ENCODE assay signal across 22 cellular contexts in the genomic region with DNA sequence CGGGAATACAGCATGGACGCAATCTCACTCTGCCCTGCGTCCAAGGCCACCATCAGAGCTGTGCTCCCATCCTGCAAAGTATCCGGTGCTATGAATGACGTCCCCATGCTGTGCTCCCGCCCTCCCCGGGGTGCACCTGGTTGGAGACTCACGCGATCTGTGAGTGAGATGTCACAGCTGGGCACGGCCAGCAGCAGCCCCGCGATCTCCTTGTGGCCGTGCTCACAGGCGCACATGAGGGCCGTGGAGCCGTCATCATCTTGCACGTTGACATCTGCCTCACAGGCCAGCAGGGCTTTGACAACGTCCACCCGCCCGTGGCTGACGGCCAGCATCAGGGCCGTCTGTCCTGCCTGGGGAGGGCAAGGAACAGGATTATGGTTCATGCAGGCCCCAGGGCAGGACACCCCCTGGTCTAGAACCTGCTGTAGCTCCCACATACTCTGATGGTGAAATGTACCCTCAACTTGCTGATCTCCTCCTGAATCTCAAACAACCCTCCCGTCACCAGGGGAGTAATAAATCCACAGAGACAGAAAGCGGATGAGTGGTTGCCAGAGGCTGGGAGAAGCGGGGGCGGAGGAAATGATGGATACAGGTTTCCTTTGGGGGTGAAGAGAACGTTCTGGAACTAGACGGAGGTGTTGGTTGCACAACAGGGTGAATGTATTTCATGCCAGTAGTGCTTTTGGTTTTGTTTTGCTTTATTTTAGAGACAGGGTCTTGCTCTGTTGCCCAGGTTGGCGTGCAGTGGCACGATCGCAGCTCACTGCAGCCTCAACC. TPM values are rescaled to one million over a fixed set of nuclear protein-coding genes. Genes with fewer than 3 reads are reported as not detected.
DNase-seq lines count a peak whose midpoint lies in the region; ATAC-seq, FAIRE-seq and TF ChIP-seq lines count a peak whose summit lies in the region.
"Had no signal": no experiment of that assay in that cellular context is flagged by ENCODE, and none has a peak within 500 bp of the region (broad histone marks: within the 10 kb centered on the region; RNA-seq: fewer than 3 reads in every experiment).

No MANE protein-coding gene starts in this region.

- H2AFZ ChIP-seq in GM23248 (no peak overlapping the region), K562 (ENCODE audit: low read depth, low read length) (no peak overlapping the region)

- peaks cover 59% of the 10 kb centered on the region for H3F3A ChIP-seq in GM23248 (ENCODE audit: insufficient read depth)

- BruUV-seq in K562 (replicated peaks; lab: Mats Ljungman, UMichigan), result no TSS peak

- peak; percentile 68 for DNase-seq in GM23248
- DNase-seq in K562 (ENCODE audit: extremely low read depth in 1 of 4, low spot score in 3 of 4), result no peak
- peak; percentile 74 for DNase-seq in skeletal muscle cell (ENCODE audit: low read depth)
- no peak for DNase-seq in NCI-H510A (lab: John Stamatoyannopoulos, UW)
- DNase-seq in DMS79 (lab: John Stamatoyannopoulos, UW), result no peak
- DNase-seq: activated CD8-positive, alpha-beta T cell treated with anti-CD3 and anti-CD28 coated beads for 36 hours; activated T-cell treated with anti-CD3 and anti-CD28 coated beads, Interleukin-2, amount 50 U/mL, for 72 hours; endodermal cell; gastrocnemius medialis; lower lobe of right lung; naive thymus-derived CD8-positive, alpha-beta T cell; NCI-H2029 treated with DMSO at 0.1 percent for 48 hours; NCI-H446 treated with DMSO at 0.1 percent for 48 hours; SHP77; stimulated activated naive CD4-positive, alpha-beta T cell treated with Interleukin-2 at 50 U/mL for 16 hours; WERI-Rb-1 had no signal

- peaks cover 51% of the 10 kb centered on the region for H3K4me1 ChIP-seq in GM23248 (ENCODE audit: insufficient read depth)
- peaks cover 0 to 3% of the 10 kb centered on the region in 2 experiments; a peak in 1 of 5 replicates for H3K4me1 ChIP-seq in K562 (replicated peaks in 1 of 2; ENCODE audit: control insufficient read depth in 2 of 2, insufficient read depth in 2 of 2, low read length in 2 of 2)
- peaks cover 5 to 85% (median 26%) of the 10 kb centered on the region in 3 donors for H3K4me1 ChIP-seq in gastroesophageal sphincter

- CTCF ChIA-PET in K562 (lab: Yijun Ruan, JAX; ENCODE audit: low intra/inter-chr PET ratio), result no interaction called here

- H4K20me1 ChIP-seq in GM23248 (ENCODE audit: insufficient read depth) (no peaks in the 10 kb centered on the region), K562 (replicated peaks; ENCODE audit: control insufficient read depth, insufficient read depth, low read length) (no peaks in the 10 kb centered on the region)

- POLR2A ChIA-PET in K562 (lab: Yijun Ruan, JAX), result interaction anchor here (1.2 to 1.6 kb wide), 2 partner anchors 13 to 26 kb away, joined by 4 read pairs; no protein-coding TSS in a partner anchor

- intact Hi-C loops in K562 (cut with micrococcal nuclease), result no loop called here

- H3K4me2 ChIP-seq in GM23248 (ENCODE audit: unreplicated experiment) (no peak overlapping the region), K562 (ENCODE audit: insufficient read depth, low read length) (no peak overlapping the region)

- H3K36me3 ChIP-seq in GM23248 (ENCODE audit: low read depth) (peaks cover 23% of the 10 kb centered on the region; the same call in 1 of the 2 replicates), K562 (ENCODE audit: control insufficient read depth, insufficient read depth, low read length) (peaks cover 63% of the 10 kb centered on the region), gastroesophageal sphincter (peaks cover 0 to 95% of the 10 kb centered on the region in 2 donors)

- H3K9me2 ChIP-seq in GM23248 (ENCODE audit: insufficient read depth), result no peaks in the 10 kb centered on the region

- H3K9ac ChIP-seq in GM23248 (0 out of 2 replicates have a peak overlapping the region, but pooled peaks have one; percentile 2), K562 (ENCODE audit: insufficient read depth in 1 of 2, low read depth in 2 of 2, low read length in 2 of 2) (peak overlapping the region in 1 of 2 experiments; percentile 58; a peak in 1 of 4 replicates)

- H3K27ac ChIP-seq in GM23248 (peak overlapping the region; percentile 99), K562 (ENCODE audit: extremely low read depth, low read depth, low read length) (no peak overlapping the region), gastroesophageal sphincter (peak overlapping the region in 3 of 4 donors; percentile 81 to 95 (median 86))
- H3K27ac ChIP-seq: lower lobe of right lung, psoas muscle, WERI-Rb-1 had no signal

- no peak for TF ChIP-seq RAD21 in K562 (CRISPR knock-in tag; conservative IDR thresholded peaks at IDR 0.05 in 1 of 2, IDR thresholded peaks at IDR 0.05 in 1 of 2)

- in situ Hi-C loops in GM23248 (cut with MboI) (no loop called here), K562 (cut with MboI) (no loop called here)

- H3K27me3 ChIP-seq in GM23248 (replicated peaks; ENCODE audit: insufficient read depth), result no peaks in the 10 kb centered on the region
- H3K27me3 ChIP-seq in K562 (ENCODE audit: control insufficient read depth in 2 of 2, insufficient read depth in 2 of 2, low read length in 2 of 2), result no peaks in the 10 kb centered on the region
- no peaks in the 10 kb centered on the region for H3K27me3 ChIP-seq in gastroesophageal sphincter
- H3K27me3 ChIP-seq: gastrocnemius medialis had no signal

- TF ChIP-seq CTCF in K562 (IDR thresholded peaks at IDR 0.05 in 2 of 3, conservative IDR thresholded peaks at IDR 0.05 in 1 of 3; ENCODE audit: insufficient read depth in 2 of 3, low read depth in 1 of 3, low read length in 3 of 3), result no peak
- no peak for TF ChIP-seq CTCF in gastroesophageal sphincter (IDR thresholded peaks at IDR 0.05)

- no peak for FAIRE-seq in K562 (lab: Jason Lieb, UNC)
- FAIRE-seq: GM19239 had no signal

- H3K79me2 ChIP-seq in GM23248 (ENCODE audit: insufficient read depth) (no peaks in the 10 kb centered on the region), K562 (ENCODE audit: control insufficient read depth, insufficient read depth, low read length) (no peaks in the 10 kb centered on the region)

- ATAC-seq in K562 (no peak), gastroesophageal sphincter (peak; percentile 20), GM21390 (IDR thresholded peaks at IDR 0.05; ENCODE audit: unreplicated experiment) (no peak), GM21825 (IDR thresholded peaks at IDR 0.05; ENCODE audit: unreplicated experiment) (no peak)
- ATAC-seq: activated CD8-positive, alpha-beta T cell treated with anti-CD3 and anti-CD28 coated beads for 36 hours; activated naive CD4-positive, alpha-beta T cell treated with anti-CD3 and anti-CD28 coated beads, Interleukin-2, amount 50 U/mL, for 72 hours; activated T-cell treated with anti-CD3 and anti-CD28 coated beads, Interleukin-2, amount 50 U/mL, for 72 hours; gastrocnemius medialis; lower lobe of right lung; naive thymus-derived CD8-positive, alpha-beta T cell had no signal

- TF ChIP-seq EP300 in K562 (IDR thresholded peaks at IDR 0.05; ENCODE audit: low read length), result no peak
- TF ChIP-seq EP300 in gastroesophageal sphincter (IDR thresholded peaks at IDR 0.05), result no peak

- H3K4me3 ChIP-seq in GM23248 (no peak overlapping the region), K562 (no peak overlapping the region), gastroesophageal sphincter (no peak overlapping the region), skeletal muscle cell (ENCODE audit: low read depth, low read length) (no peak overlapping the region)
- H3K4me3 ChIP-seq: gastrocnemius medialis, lower lobe of right lung, psoas muscle had no signal

- TF ChIP-seq POLR2A in K562 (conservative IDR thresholded peaks at IDR 0.05) (no peak), gastroesophageal sphincter (IDR thresholded peaks at IDR 0.05) (no peak)

- WGBS in GM23248 (ENCODE audit: low coverage in 1 of 2, low lambda C conversion rate in 2 of 2, missing lambda C conversion rate in 2 of 2), 2 experiments, result 81 to 84% methylated on average over 31 of the region's 31 CpGs
- WGBS in K562 (ENCODE audit: insufficient coverage, low coverage, missing lambda C conversion rate), result 93% methylated on average over 26 of the region's 31 CpGs
- 68 to 72% methylated on average over 9 to 12 of the region's 31 CpGs for WGBS in gastroesophageal sphincter (ENCODE audit: low coverage in 1 of 2), 2 donors

- no peaks in the 10 kb centered on the region for H3K9me1 ChIP-seq in K562 (ENCODE audit: control insufficient read depth, insufficient read depth, low read length)

- H3K9me3 ChIP-seq in GM23248 (ENCODE audit: low read depth) (no peaks in the 10 kb centered on the region), K562 (replicated peaks; ENCODE audit: control insufficient read depth, insufficient read depth, low read depth, low read length) (no peaks in the 10 kb centered on the region), gastroesophageal sphincter (no peaks in the 10 kb centered on the region)
- H3K9me3 ChIP-seq: gastrocnemius medialis, lower lobe of right lung, psoas muscle had no signal

RNA-seq across cellular contexts. Expression of a gene that starts 14.5 kb away (rescaled TPM):
- 9.5 and 19.8 TPM in 2 replicates for total RNA-seq in GM23248 (2014; rRNA removed; shearing (Covaris generic))
- polyA plus RNA-seq in GM23248 (2016; fragmentation: Nextera tagmentation; extraction: Ambion mirVana), result 14.8 and 16.2 TPM in 2 replicates
- total RNA-seq in K562 (2011; cell fraction: chromatin; rRNA removed; ENCODE audit: low replicate concordance), result 42.4 and 88.4 TPM in 2 replicates
- 65.7 and 76.1 TPM in 2 replicates for total RNA-seq in K562 (2011; cell fraction: nucleolus; rRNA removed)
- total RNA-seq in K562 (2011; cell fraction: nucleoplasm; rRNA removed), result 69.6 and 78.4 TPM in 2 replicates
- total RNA-seq in K562 (2014; rRNA removed), result 154 and 188 TPM in 2 replicates
- total RNA-seq in K562 (2014; rRNA removed; fragmentation: Illumina TruSeq; extraction: Trizol), result 72.8 and 75.2 TPM in 2 replicates
- 82.0 and 82.5 TPM in 2 replicates for total RNA-seq in K562 (2015; rRNA removed; fragmentation: Illumina TruSeq; extraction: Trizol)
- 106 and 111 TPM in 2 replicates for total RNA-seq in K562 (2021)
- polyA plus RNA-seq in K562 (2011; rRNA removed), result 44.3 and 52.6 TPM in 2 replicates
- polyA plus RNA-seq in K562 (2011; cell fraction: cytosol; rRNA removed), result 44.2 and 55.5 TPM in 2 replicates
- polyA plus RNA-seq in K562 (2011; cell fraction: nucleus; rRNA removed), result 63.2 and 80.4 TPM in 2 replicates
- 45.4 and 60.6 TPM in 2 replicates for polyA plus RNA-seq in K562 (2012)
- polyA plus RNA-seq in K562 (2014; fragmentation: Illumina TruSeq; extraction: Trizol), result 39.1 and 41.6 TPM in 2 replicates
- polyA plus RNA-seq in K562 (2014; fragmentation: Nextera tagmentation; extraction: Ambion mirVana), result 10 to 100 TPM; 18.2 to 26.8 TPM
- polyA plus RNA-seq in K562 (2014; rRNA removed), result 60.9 and 66.7 TPM in 2 replicates
- 102 and 155 TPM in 2 replicates for polyA minus RNA-seq in K562 (2011; rRNA and poly(A)+ RNA removed)
- 81.5 and 101 TPM in 2 replicates for polyA minus RNA-seq in K562 (2011; cell fraction: cytosol; rRNA and poly(A)+ RNA removed)
- 28.3 and 31.5 TPM in 2 replicates for polyA minus RNA-seq in K562 (2011; cell fraction: nucleus; rRNA and poly(A)+ RNA removed)
- 1 to 10 TPM; 4.2 to 6.8 (median 5.7) TPM for total RNA-seq in gastroesophageal sphincter

RNA-seq across cellular contexts. Expression of a gene that starts 27.3 kb away (rescaled TPM):
- total RNA-seq in GM23248 (2014; rRNA removed; shearing (Covaris generic)), result 215 and 278 TPM in 2 replicates
- polyA plus RNA-seq in GM23248 (2016; fragmentation: Nextera tagmentation; extraction: Ambion mirVana) (76.3 and 77.1 TPM in 2 replicates), K562 (2011; rRNA removed) (10.8 and 13.5 TPM in 2 replicates), K562 (2014; fragmentation: Illumina TruSeq; extraction: Trizol) (47.7 and 47.8 TPM in 2 replicates), K562 (2014; fragmentation: Nextera tagmentation; extraction: Ambion mirVana) (1 to 10 TPM; 4.4 to 5.6 TPM), K562 (2014; rRNA removed) (17.4 and 24.6 TPM in 2 replicates)
- 29.2 and 60.7 TPM in 2 replicates for total RNA-seq in K562 (2011; cell fraction: chromatin; rRNA removed; ENCODE audit: low replicate concordance)
- total RNA-seq in K562 (2011; cell fraction: nucleolus; rRNA removed), result 29.0 and 31.2 TPM in 2 replicates
- 30.1 and 39.5 TPM in 2 replicates for total RNA-seq in K562 (2011; cell fraction: nucleoplasm; rRNA removed)
- total RNA-seq in K562 (2014; rRNA removed) (32.2 and 41.2 TPM in 2 replicates), K562 (2014; rRNA removed; fragmentation: Illumina TruSeq; extraction: Trizol) (12.7 and 13.9 TPM in 2 replicates), K562 (2015; rRNA removed; fragmentation: Illumina TruSeq; extraction: Trizol) (19.8 and 21.3 TPM in 2 replicates), K562 (2021) (36.0 and 37.5 TPM in 2 replicates), gastroesophageal sphincter (1,000 to 10,000 TPM in 3 of 4 donors, 100 to 1,000 TPM in 1; 913 to 1,808 (median 1,065) TPM)
- 9.4 and 26.1 TPM in 2 replicates for polyA plus RNA-seq in K562 (2011; cell fraction: cytosol; rRNA removed)
- polyA plus RNA-seq in K562 (2011; cell fraction: nucleus; rRNA removed), result 15.1 and 27.0 TPM in 2 replicates
- 30.1 and 49.8 TPM in 2 replicates for polyA plus RNA-seq in K562 (2012)
- 7.2 and 12.8 TPM in 2 replicates for polyA minus RNA-seq in K562 (2011; rRNA and poly(A)+ RNA removed)
- 18.5 and 26.0 TPM in 2 replicates for polyA minus RNA-seq in K562 (2011; cell fraction: cytosol; rRNA and poly(A)+ RNA removed)
- 6.7 and 6.9 TPM in 2 replicates for polyA minus RNA-seq in K562 (2011; cell fraction: nucleus; rRNA and poly(A)+ RNA removed)
- polyA plus RNA-seq: naive thymus-derived CD8-positive, alpha-beta T cell had no signal

Comparison
In these comparisons a context has a peak if more than half of its experiments do, and no peak if none do; other contexts are left out.
1. DNase-seq: peak in GM23248 (single experiment) and skeletal muscle cell (single experiment); none in K562 (0 of 4), NCI-H510A (single experiment) and DMS79 (single experiment).